In the genomic region with DNA sequence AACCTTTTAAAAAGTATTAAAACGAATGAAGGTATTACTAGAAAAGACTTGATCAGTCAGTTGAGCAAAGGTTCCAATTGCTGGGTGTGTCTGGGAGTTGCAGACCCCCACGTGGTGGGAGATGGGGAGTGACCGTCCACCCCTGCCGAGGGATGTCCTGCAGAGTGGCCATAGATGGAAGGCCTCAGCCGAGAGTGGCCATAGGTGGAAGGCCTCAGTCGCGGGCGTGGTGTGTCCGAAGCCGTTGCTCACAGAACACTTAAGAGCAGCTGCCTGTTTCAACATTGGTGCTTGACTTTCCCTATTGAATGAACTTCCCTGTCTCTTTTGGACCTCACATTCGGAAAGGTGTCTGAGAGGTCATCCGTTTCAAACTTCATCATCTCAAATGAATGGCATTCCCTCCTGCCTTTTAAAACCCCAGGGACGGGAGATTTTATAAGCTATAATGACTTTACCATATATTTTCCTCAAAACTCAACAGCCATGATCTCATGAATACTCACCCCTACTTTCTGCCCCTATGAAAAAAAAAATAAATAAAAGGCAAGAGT, we compare ENCODE assay signal across 12 cellular contexts.
DNase-seq lines count a peak whose midpoint lies in the region; ATAC-seq, FAIRE-seq and TF ChIP-seq lines count a peak whose summit lies in the region.
"Had no signal": no experiment of that assay in that cellular context is flagged by ENCODE, and none has a peak within 500 bp of the region (broad histone marks: within the 10 kb centered on the region; RNA-seq: fewer than 3 reads in every experiment).

No MANE protein-coding gene starts in this region.

- TF ChIP-seq POLR2A in thyroid gland (IDR thresholded peaks at IDR 0.05): no peak
- TF ChIP-seq POLR2A in GM12892 (IDR thresholded peaks at IDR 0.05; ENCODE audit: low read depth, low read length): no peak

- intact Hi-C loops in mucosa of descending colon (cut with DNase I, micrococcal nuclease) (no loop called here), thyroid gland (cut with DNase I) (no loop called here)

- 44 to 56% methylated on average over 13 of the region's 13 CpGs for WGBS in thyroid gland, 2 donors

- no peak overlapping the region for H3K4me3 ChIP-seq in mucosa of descending colon
- H3K4me3 ChIP-seq in thyroid gland (replicated peaks in 1 of 3): no peak overlapping the region

- FAIRE-seq in GM12892 (lab: Jason Lieb, UNC): no peak

- H3K36me3 ChIP-seq in mucosa of descending colon (ENCODE audit: low read depth) (no peaks in the 10 kb centered on the region), thyroid gland (no peaks in the 10 kb centered on the region)

- H3K27me3 Mint-ChIP-seq in activated T-cell treated with anti-CD3 and anti-CD28 coated beads, Interleukin-2, amount 50 U/mL, for 72 hours (ENCODE audit: low read depth): no peaks in the 10 kb centered on the region
- H3K27me3 Mint-ChIP-seq in T-helper 17 cell: no peaks in the 10 kb centered on the region
- H3K27me3 Mint-ChIP-seq: IgD-negative memory B cell had no signal

- H3K4me1 ChIP-seq in mucosa of descending colon (ENCODE audit: low read depth): no peaks in the 10 kb centered on the region
- H3K4me1 ChIP-seq in thyroid gland: peaks cover 6 to 18% of the 10 kb centered on the region in 2 donors

- H3K27ac Mint-ChIP-seq in activated T-cell treated with anti-CD3 and anti-CD28 coated beads, Interleukin-2, amount 50 U/mL, for 72 hours: peak overlapping the region; percentile 83
- H3K27ac Mint-ChIP-seq in T-helper 17 cell: peak overlapping the region; percentile 75

- peaks cover 35% of the 10 kb centered on the region for H3K4me1 Mint-ChIP-seq in activated T-cell treated with anti-CD3 and anti-CD28 coated beads, Interleukin-2, amount 50 U/mL, for 72 hours (ENCODE audit: low read depth)
- H3K4me1 Mint-ChIP-seq in T-helper 17 cell: peaks cover 12% of the 10 kb centered on the region

- TF ChIP-seq CTCF in mucosa of descending colon (IDR thresholded peaks at IDR 0.05) (no peak), thyroid gland (IDR thresholded peaks at IDR 0.05) (no peak)

- H3K27ac ChIP-seq in thyroid gland: peak overlapping the region; percentile 11 to 56 (median 52)

- no peaks in the 10 kb centered on the region for H3K9me3 Mint-ChIP-seq in activated T-cell treated with anti-CD3 and anti-CD28 coated beads, Interleukin-2, amount 50 U/mL, for 72 hours
- H3K9me3 Mint-ChIP-seq: IgD-negative memory B cell had no signal

- no peak for DNase-seq in activated T-cell treated with anti-CD3 and anti-CD28 coated beads, Interleukin-2, amount 50 U/mL, for 72 hours
- DNase-seq in activated T-cell treated with anti-CD3 and anti-CD28 coated beads for 4 hours (no peak), T-helper 17 cell (no peak), mucosa of descending colon (peak in 2 of 3 donors; percentile 25 to 45), thyroid gland (peak; percentile 30 to 51), GF-D8 (lab: John Stamatoyannopoulos, UW) (no peak), GM12892 (ENCODE audit: insufficient read length) (no peak), EL (no peak)
- DNase-seq: DMS79 treated with DMSO at 0.1 percent for 48 hours; effector CD8-positive, alpha-beta T cell had no signal

- no peak for ATAC-seq in activated T-cell treated with anti-CD3 and anti-CD28 coated beads, Interleukin-2, amount 50 U/mL, for 72 hours (replicated peaks in 1 of 2)
- ATAC-seq in T-helper 17 cell (no peak), mucosa of descending colon (no peak)
- ATAC-seq: left lobe of liver had no signal

- H3K27me3 ChIP-seq in thyroid gland: no peaks in the 10 kb centered on the region

- H3K4me3 Mint-ChIP-seq in activated T-cell treated with anti-CD3 and anti-CD28 coated beads, Interleukin-2, amount 50 U/mL, for 72 hours: peak overlapping the region; percentile 16 to 72
- H3K4me3 Mint-ChIP-seq in T-helper 17 cell: no peak overlapping the region

- H3K9me3 ChIP-seq in T-helper 17 cell (ENCODE audit: control insufficient read depth, low read length, poor library complexity, severe bottlenecking): no peaks in the 10 kb centered on the region
- no peaks in the 10 kb centered on the region for H3K9me3 ChIP-seq in mucosa of descending colon
- no peaks in the 10 kb centered on the region for H3K9me3 ChIP-seq in thyroid gland

- peaks cover 2 to 3% of the 10 kb centered on the region in 2 donors for H3K36me3 Mint-ChIP-seq in activated T-cell treated with anti-CD3 and anti-CD28 coated beads, Interleukin-2, amount 50 U/mL, for 72 hours (ENCODE audit: insufficient read depth in 2 of 2)
- H3K36me3 Mint-ChIP-seq in T-helper 17 cell (ENCODE audit: low read depth): no peaks in the 10 kb centered on the region
- H3K36me3 Mint-ChIP-seq: IgD-negative memory B cell had no signal

Comparison
In these comparisons a context has a peak if more than half of its experiments do, and no peak if none do; other contexts are left out.
1. DNase-seq: peak in mucosa of descending colon (2 of 3) and thyroid gland (2 of 2); none in activated T-cell treated with anti-CD3 and anti-CD28 coated beads, Interleukin-2, amount 50 U/mL, for 72 hours (0 of 2), activated T-cell treated with anti-CD3 and anti-CD28 coated beads for 4 hours (single experiment), T-helper 17 cell (0 of 3), GF-D8 (single experiment), GM12892 (single experiment) and EL (single experiment).